In the genomic region with DNA sequence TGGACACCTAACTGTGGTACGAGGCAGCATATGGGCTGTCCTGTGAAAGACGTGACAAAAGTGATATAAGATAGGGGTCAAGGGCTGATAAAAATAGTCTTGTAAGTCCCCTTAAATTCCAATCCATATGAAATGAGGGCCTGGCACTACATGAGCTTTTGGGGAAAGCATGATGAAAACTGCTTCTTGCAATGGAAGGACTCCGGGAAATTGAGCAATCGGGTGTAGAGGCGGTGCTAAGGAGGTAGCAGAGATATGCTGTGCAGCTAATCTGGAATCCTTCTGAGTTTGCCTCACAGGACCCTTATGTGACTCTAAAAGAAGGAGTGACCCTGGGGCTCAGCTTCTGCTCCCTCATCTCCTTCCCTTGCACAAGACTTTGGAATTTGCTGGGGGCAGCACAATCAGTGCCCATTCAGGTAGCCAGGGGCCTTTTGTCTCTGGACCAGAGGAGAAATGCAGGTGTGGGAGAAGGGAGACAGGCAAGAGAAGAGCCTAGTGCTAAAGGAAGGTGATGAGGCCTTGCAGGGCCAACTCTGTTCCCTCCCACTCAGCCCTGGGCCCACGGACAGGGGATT, we compare ENCODE assay signal across 19 cellular contexts. TPM values are rescaled to one million over a fixed set of nuclear protein-coding genes. Genes with fewer than 3 reads are reported as not detected.
A peak's percentile ranks its signal among the peaks of the same experiment; 100 is the strongest.
DNase-seq lines count a peak whose midpoint lies in the region; ATAC-seq and TF ChIP-seq lines count a peak whose summit lies in the region.
"Had no signal": no experiment of that assay in that cellular context is flagged by ENCODE, and none has a peak within 500 bp of the region (broad histone marks: within the 10 kb centered on the region; RNA-seq: fewer than 3 reads in every experiment).

No MANE protein-coding gene starts in this region.

- BruUV-seq in Caco-2 (replicated peaks; lab: Mats Ljungman, UMichigan): no TSS peak

- peaks cover 10% of the 10 kb centered on the region for H3K4me1 Mint-ChIP-seq in Caco-2 (ENCODE audit: low read depth, unreplicated experiment)
- H3K4me1 Mint-ChIP-seq: GM23338 had no signal

- WGBS in ovary, 3 donors: 55 to 60% (median 59%) methylated on average over 6 of the region's 6 CpGs

- peak; percentile 50 to 69 for DNase-seq in Caco-2
- peak; percentile 5 to 15 for DNase-seq in Kasumi-1 (lab: John Stamatoyannopoulos, UW)
- peak; percentile 16 for DNase-seq in glomerular visceral epithelial cell (ENCODE audit: extremely low spot score)
- DNase-seq in ovary: peak in 3 of 5 donors; percentile 11 to 50 (median 24)
- DNase-seq in superior temporal gyrus (ENCODE audit: extremely low spot score): no peak
- no peak for DNase-seq in DMS114 treated with DMSO at 0.1 percent for 48 hours (lab: John Stamatoyannopoulos, UW; ENCODE audit: unreplicated experiment)
- DNase-seq in NCI-H1105 treated with DMSO at 0.1 percent for 48 hours (lab: John Stamatoyannopoulos, UW): no peak
- DNase-seq: activated CD4-positive, alpha-beta T cell treated with anti-CD3 and anti-CD28 coated beads for 48 hours; BE2C; effector memory CD4-positive, alpha-beta T cell; NCI-H1048; NCI-H2227 treated with DMSO at 0.1 percent for 48 hours had no signal

- no peak for ATAC-seq in HG02763 (IDR thresholded peaks at IDR 0.05; ENCODE audit: unreplicated experiment)
- ATAC-seq: GM23338 had no signal

- CTCF ChIA-PET in Caco-2 (lab: Charles Lee): interaction anchor here (2.1 to 2.4 kb wide), 3 partner anchors 27 to 34 kb away, joined by 8 to 13 read pairs (median 10); no protein-coding TSS in a partner anchor

- peak overlapping the region; percentile 84 for H3K27ac Mint-ChIP-seq in Caco-2 (ENCODE audit: unreplicated experiment)
- H3K27ac Mint-ChIP-seq: GM23338; T-helper 1 cell treated with Interleukin-12 subunit alpha and Interleukin-12 subunit beta and Interleukin-4 antibody, amounts not matched to agents 30 μg/mL and 1 μg/mL, for 36 hours had no signal

- H3K9me3 Mint-ChIP-seq in Caco-2 (ENCODE audit: unreplicated experiment): no peaks in the 10 kb centered on the region
- H3K9me3 Mint-ChIP-seq: GM23338; T-helper 1 cell treated with Interleukin-12 subunit alpha and Interleukin-12 subunit beta and Interleukin-4 antibody, amounts not matched to agents 30 μg/mL and 1 μg/mL, for 36 hours had no signal

- H3K27me3 ChIP-seq in Caco-2 (replicated peaks; ENCODE audit: control insufficient read depth, insufficient read depth, low read length): no peaks in the 10 kb centered on the region
- no peaks in the 10 kb centered on the region for H3K27me3 ChIP-seq in ovary
- H3K27me3 ChIP-seq: BE2C, heart left ventricle, Peyer's patch had no signal

- no peak for TF ChIP-seq POLR2A in ovary (IDR thresholded peaks at IDR 0.05)

- intact Hi-C loops in Caco-2 (cut with micrococcal nuclease; ENCODE audit: unreplicated experiment): loop anchor here (1.0 kb wide), 3 partner anchors 22 to 35 kb away; no protein-coding TSS in a partner anchor
- intact Hi-C loops in ovary (cut with DNase I): no loop called here

- POLR2A ChIA-PET in Caco-2 (lab: Charles Lee): interaction anchor here (0.7 to 1.1 kb wide), 2 partner anchors 29 to 67 kb away, joined by 3 to 4 read pairs; a partner anchor contains a TSS

- no peak overlapping the region for H3K27ac ChIP-seq in ovary

- H3K36me3 ChIP-seq in Caco-2 (ENCODE audit: control insufficient read depth, insufficient read depth, low read length): peaks cover 1% of the 10 kb centered on the region; the same call in 1 of the 2 replicates
- H3K36me3 ChIP-seq in ovary: no peaks in the 10 kb centered on the region
- H3K36me3 ChIP-seq: BE2C, heart left ventricle, Peyer's patch had no signal

- TF ChIP-seq EP300 in ovary (IDR thresholded peaks at IDR 0.05): no peak

- no peaks in the 10 kb centered on the region for H3K27me3 Mint-ChIP-seq in Caco-2 (ENCODE audit: insufficient read depth, unreplicated experiment)
- H3K27me3 Mint-ChIP-seq: brain had no signal

- TF ChIP-seq CTCF in Caco-2 (IDR thresholded peaks at IDR 0.05; ENCODE audit: insufficient read depth in 1 of 2, low read depth in 1 of 2, low read length in 1 of 2, severe bottlenecking in 1 of 2, unreplicated experiment in 1 of 2): no peak
- TF ChIP-seq CTCF in ovary (IDR thresholded peaks at IDR 0.05): no peak

- H3K36me3 Mint-ChIP-seq in Caco-2 (ENCODE audit: insufficient read depth, unreplicated experiment): peaks cover 19% of the 10 kb centered on the region
- H3K36me3 Mint-ChIP-seq: brain had no signal

- H3K4me3 ChIP-seq in Caco-2 (ENCODE audit: low read depth, low read length) (no peak overlapping the region), ovary (no peak overlapping the region)
- H3K4me3 ChIP-seq: GM23338, heart left ventricle, Peyer's patch had no signal

- peaks cover 57% of the 10 kb centered on the region for H3K4me1 ChIP-seq in Caco-2
- no peaks in the 10 kb centered on the region for H3K4me1 ChIP-seq in ovary (ENCODE audit: insufficient read depth)
- H3K4me1 ChIP-seq: BE2C had no signal

- peak overlapping the region; percentile 50 for H3K4me3 Mint-ChIP-seq in Caco-2 (ENCODE audit: unreplicated experiment)
- H3K4me3 Mint-ChIP-seq: GM23338; T-helper 1 cell treated with Interleukin-12 subunit alpha and Interleukin-12 subunit beta and Interleukin-4 antibody, amounts not matched to agents 30 μg/mL and 1 μg/mL, for 36 hours had no signal

- H3K9me3 ChIP-seq in Caco-2 (no peaks in the 10 kb centered on the region), ovary (no peaks in the 10 kb centered on the region)
- H3K9me3 ChIP-seq: BE2C, heart left ventricle, Peyer's patch had no signal

RNA-seq across cellular contexts. Expression of a gene that starts 12.8 kb away (rescaled TPM):
- total RNA-seq in Caco-2 (2022): 2.9 and 3.6 TPM in 2 replicates
- total RNA-seq in ovary: under 1 TPM in 3 of 7 donors, not detected in 4; 0.10 to 0.69 (median 0.26) TPM
- polyA plus RNA-seq in ovary: under 1 TPM in 1 of 2 donors, not detected in 1; 0.70 TPM
- total RNA-seq: Daoy, GM23338, heart left ventricle had no signal
- polyA plus RNA-seq: GM23338, heart left ventricle had no signal

RNA-seq across cellular contexts. Expression of a gene that starts 29.9 kb away (rescaled TPM):
- total RNA-seq in Caco-2 (2022) (not detected in 2 replicates), ovary (under 1 TPM in 2 of 7 donors, not detected in 5; 0.20 to 0.45 TPM)
- polyA plus RNA-seq in ovary: not detected
- total RNA-seq: Daoy, GM23338, heart left ventricle, Peyer's patch had no signal
- polyA plus RNA-seq: GM23338 had no signal

Comparison
In these comparisons a context has a peak if more than half of its experiments do, and no peak if none do; other contexts are left out.
1. DNase-seq: peak in Caco-2 (2 of 2), Kasumi-1 (2 of 2), glomerular visceral epithelial cell (single experiment) and ovary (3 of 5); none in superior temporal gyrus (single experiment), DMS114 treated with DMSO at 0.1 percent for 48 hours (single experiment) and NCI-H1105 treated with DMSO at 0.1 percent for 48 hours (single experiment).